10 cellular contexts compared by ENCODE assay signal in genomic region chr17:31486351-31487062, GRCh38.
DNase-seq lines count a peak whose midpoint lies in the region; ATAC-seq and TF ChIP-seq lines count a peak whose summit lies in the region.
"Had no signal": no experiment of that assay in that cellular context is flagged by ENCODE, and none has a peak within 500 bp of the region (broad histone marks: within the 10 kb centered on the region; RNA-seq: fewer than 3 reads in every experiment).

No MANE protein-coding gene starts in this region.

- no peaks in the 10 kb centered on the region for H3K9me3 ChIP-seq in BLaER1

- H3K36me3 ChIP-seq in BLaER1, result no peaks in the 10 kb centered on the region

- DNase-seq in HuH-7 (ENCODE audit: low spot score), result peak; percentile 44
- no peak for DNase-seq in central memory CD8-positive, alpha-beta T cell (ENCODE audit: low spot score in 2 of 2)
- no peak for DNase-seq in mesothelial cell of epicardium (ENCODE audit: low spot score in 2 of 2, unreplicated experiment in 2 of 2)
- DNase-seq in NCI-H82 (lab: John Stamatoyannopoulos, UW), result no peak
- no peak for DNase-seq in NK-92 (lab: John Stamatoyannopoulos, UW; ENCODE audit: unreplicated experiment)
- DNase-seq in AG20443 (ENCODE audit: low spot score), result no peak
- DNase-seq: NCI-H2081 treated with DMSO at 0.1 percent for 48 hours, SIG-M5 had no signal

- H3K9me3 Mint-ChIP-seq in central memory CD8-positive, alpha-beta T cell, result no peaks in the 10 kb centered on the region
- H3K9me3 Mint-ChIP-seq in mesothelial cell of epicardium, result no peaks in the 10 kb centered on the region

- peaks cover 37% of the 10 kb centered on the region for H3K4me1 Mint-ChIP-seq in central memory CD8-positive, alpha-beta T cell
- peaks cover 18% of the 10 kb centered on the region for H3K4me1 Mint-ChIP-seq in mesothelial cell of epicardium

- TF ChIP-seq CTCF in mesothelial cell of epicardium (IDR thresholded peaks at IDR 0.05; ENCODE audit: unreplicated experiment), result no peak

- peaks cover 34% of the 10 kb centered on the region for H4K20me1 ChIP-seq in BLaER1

- peaks cover 1% of the 10 kb centered on the region for H3K36me3 Mint-ChIP-seq in central memory CD8-positive, alpha-beta T cell (ENCODE audit: insufficient read depth)
- H3K36me3 Mint-ChIP-seq in mesothelial cell of epicardium, result no peaks in the 10 kb centered on the region

- peak overlapping the region; percentile 91 for H3K27ac Mint-ChIP-seq in central memory CD8-positive, alpha-beta T cell (ENCODE audit: low read depth)
- no peak overlapping the region for H3K27ac Mint-ChIP-seq in mesothelial cell of epicardium

- H3K4me1 ChIP-seq in BLaER1, result peaks cover 38% of the 10 kb centered on the region

- H3K27me3 ChIP-seq in BLaER1, result no peaks in the 10 kb centered on the region

- ATAC-seq in central memory CD8-positive, alpha-beta T cell (replicated peaks; ENCODE audit: extremely low read depth, poor library complexity, severe bottlenecking), result no peak
- ATAC-seq in GM21360 (IDR thresholded peaks at IDR 0.05; ENCODE audit: unreplicated experiment), result no peak

- peak overlapping the region; percentile 88; the same call in 1 of the 2 replicates for H3K4me2 ChIP-seq in BLaER1

- no peak overlapping the region for H3K4me3 ChIP-seq in BLaER1

- no peak overlapping the region for H3K27ac ChIP-seq in BLaER1

- H3K9ac ChIP-seq in BLaER1, result no peak overlapping the region

- H3K4me3 Mint-ChIP-seq in central memory CD8-positive, alpha-beta T cell, result peak overlapping the region; percentile 88
- H3K4me3 Mint-ChIP-seq in mesothelial cell of epicardium, result peak overlapping the region; percentile 81

- H3K27me3 Mint-ChIP-seq in central memory CD8-positive, alpha-beta T cell, result no peaks in the 10 kb centered on the region
- peaks cover 29% of the 10 kb centered on the region for H3K27me3 Mint-ChIP-seq in mesothelial cell of epicardium (ENCODE audit: low read depth)
